ENCODE assay signal across 8 cellular contexts in genomic region chr2:158191569-158191968, GRCh38.
DNase-seq lines count a peak whose midpoint lies in the region; ATAC-seq and TF ChIP-seq lines count a peak whose summit lies in the region.

No MANE protein-coding gene starts in this region.

- H2AFZ ChIP-seq in SU-DHL-6 (ENCODE audit: low read depth, low read length, severe bottlenecking) = no peak overlapping the region

- no peaks in the 10 kb centered on the region for H3K36me3 ChIP-seq in SU-DHL-6 (ENCODE audit: low read length)

- H3K4me3 Mint-ChIP-seq in osteocyte (ENCODE audit: unreplicated experiment) = peak overlapping the region; percentile 62

- H3K27ac Mint-ChIP-seq in osteocyte (ENCODE audit: unreplicated experiment) = peak overlapping the region; percentile 97

- DNase-seq in DMS79 treated with DMSO at 0.1 percent for 48 hours (lab: John Stamatoyannopoulos, UW) (peak; percentile 84), DMS79 (lab: John Stamatoyannopoulos, UW) (no peak), osteocyte (ENCODE audit: extremely low spot score, unreplicated experiment) (no peak), GM10266 (ENCODE audit: extremely low spot score) (no peak), AG08396 (ENCODE audit: low spot score) (no peak), ACHN (no peak)

- H3K4me3 ChIP-seq in SU-DHL-6 (ENCODE audit: insufficient read depth, low read length, poor library complexity, severe bottlenecking) = no peak overlapping the region

- no peaks in the 10 kb centered on the region for H3K9me3 Mint-ChIP-seq in osteocyte (ENCODE audit: unreplicated experiment)

- no peaks in the 10 kb centered on the region for H3K9me3 ChIP-seq in SU-DHL-6 (ENCODE audit: insufficient read depth, low read length)

- H3K27me3 Mint-ChIP-seq in osteocyte (ENCODE audit: unreplicated experiment) = no peaks in the 10 kb centered on the region

- no peaks in the 10 kb centered on the region for H3K79me2 ChIP-seq in SU-DHL-6 (ENCODE audit: insufficient read depth, low read length)

- ATAC-seq in HG02763 (IDR thresholded peaks at IDR 0.05; ENCODE audit: unreplicated experiment) = peak; percentile 38

- H3K9me2 ChIP-seq in SU-DHL-6 (replicated peaks; ENCODE audit: insufficient read depth, low read length) = no peaks in the 10 kb centered on the region

- in situ Hi-C loops in ACHN (cut with HindIII; ENCODE audit: low pct_ligation_motif_present, low pct_unique_long_range_greater_than_20kb, low sequenced_read_pairs) = no loop called here

- H3K4me2 ChIP-seq in SU-DHL-6 (ENCODE audit: low read depth, low read length, poor library complexity, severe bottlenecking) = peak overlapping the region; percentile 18

- no peaks in the 10 kb centered on the region for H3K36me3 Mint-ChIP-seq in osteocyte (ENCODE audit: unreplicated experiment)

- no peak overlapping the region for H3K9ac ChIP-seq in SU-DHL-6 (ENCODE audit: low read length)

- no peak overlapping the region for H3K27ac ChIP-seq in SU-DHL-6 (ENCODE audit: low read depth, low read length)

- peaks cover 41% of the 10 kb centered on the region for H3K4me1 Mint-ChIP-seq in osteocyte (ENCODE audit: unreplicated experiment)

- no peaks in the 10 kb centered on the region for H3K27me3 ChIP-seq in SU-DHL-6 (ENCODE audit: low read length)

- no peaks in the 10 kb centered on the region for H3F3A ChIP-seq in SU-DHL-6 (ENCODE audit: insufficient read depth)

- TF ChIP-seq CTCF in SU-DHL-6 (IDR thresholded peaks at IDR 0.05; ENCODE audit: insufficient read depth, low read length, poor library complexity, severe bottlenecking) = no peak
- no peak for TF ChIP-seq CTCF in osteocyte (IDR thresholded peaks at IDR 0.05)
- no peak for TF ChIP-seq CTCF in GM10266 (IDR thresholded peaks at IDR 0.05; ENCODE audit: control insufficient read depth, insufficient read depth, low read depth, missing control alignments)

- H4K20me1 ChIP-seq in SU-DHL-6 (ENCODE audit: low read depth, low read length) = no peaks in the 10 kb centered on the region
